15 cellular contexts compared by ENCODE assay signal in genomic region chr3:47617061-47618010, GRCh38. TPM values are rescaled to one million over a fixed set of nuclear protein-coding genes. Genes with fewer than 3 reads are reported as not detected.
DNase-seq lines count a peak whose midpoint lies in the region; ATAC-seq and TF ChIP-seq lines count a peak whose summit lies in the region.
"Had no signal": no experiment of that assay in that cellular context is flagged by ENCODE, and none has a peak within 500 bp of the region (broad histone marks: within the 10 kb centered on the region; RNA-seq: fewer than 3 reads in every experiment).

No MANE protein-coding gene starts in this region.

- TF ChIP-seq EP300 in tibial nerve (IDR thresholded peaks at IDR 0.05), result no peak

- H3K4me1 Mint-ChIP-seq in activated naive CD4-positive, alpha-beta T cell treated with anti-CD3 and anti-CD28 coated beads for 36 hours (ENCODE audit: low read depth), result no peaks in the 10 kb centered on the region

- no peaks in the 10 kb centered on the region for H3K4me1 ChIP-seq in fibroblast of lung (ENCODE audit: control insufficient read depth, extremely low read depth, insufficient read depth, low read length)
- H3K4me1 ChIP-seq in tibial nerve, result peaks cover 0 to 3% (median 0%) of the 10 kb centered on the region in 4 donors

- H3K9me3 ChIP-seq in SK-N-MC (ENCODE audit: low read depth, low read length) (no peaks in the 10 kb centered on the region), fibroblast of lung (ENCODE audit: control insufficient read depth, insufficient read depth, low read depth, low read length) (no peaks in the 10 kb centered on the region), tibial nerve (no peaks in the 10 kb centered on the region)

- H3K4me3 ChIP-seq in SK-N-MC, result no peak overlapping the region
- no peak overlapping the region for H3K4me3 ChIP-seq in fibroblast of lung (replicated peaks in 1 of 4; ENCODE audit: control extremely low read depth in 1 of 4, insufficient read depth in 1 of 4, low read depth in 3 of 4, low read length in 4 of 4)
- no peak overlapping the region for H3K4me3 ChIP-seq in tibial nerve

- TF ChIP-seq CTCF in fibroblast of lung (conservative IDR thresholded peaks at IDR 0.05 in 1 of 2, IDR thresholded peaks at IDR 0.05 in 1 of 2; ENCODE audit: low read depth in 1 of 2, low read length in 2 of 2) (no peak), tibial nerve (IDR thresholded peaks at IDR 0.05) (no peak)

- H3K36me3 Mint-ChIP-seq in activated naive CD4-positive, alpha-beta T cell treated with anti-CD3 and anti-CD28 coated beads, Interleukin-2, amount 50 U/mL, for 72 hours, result peaks cover 6 to 8% of the 10 kb centered on the region in 2 donors
- H3K36me3 Mint-ChIP-seq in activated naive CD4-positive, alpha-beta T cell treated with anti-CD3 and anti-CD28 coated beads for 36 hours (ENCODE audit: low read depth), result peaks cover 22% of the 10 kb centered on the region

- intact Hi-C loops in activated naive CD4-positive, alpha-beta T cell treated with anti-CD3 and anti-CD28 coated beads for 36 hours (cut with micrococcal nuclease), result no loop called here

- no peak overlapping the region for H2AFZ ChIP-seq in fibroblast of lung (ENCODE audit: low read length)

- H3K27me3 ChIP-seq in fibroblast of lung (ENCODE audit: control insufficient read depth, insufficient read depth, low read length), result no peaks in the 10 kb centered on the region
- H3K27me3 ChIP-seq in tibial nerve, result no peaks in the 10 kb centered on the region

- no peaks in the 10 kb centered on the region for H3K27me3 Mint-ChIP-seq in activated naive CD4-positive, alpha-beta T cell treated with anti-CD3 and anti-CD28 coated beads for 36 hours (ENCODE audit: low read depth)
- H3K27me3 Mint-ChIP-seq: naive thymus-derived CD8-positive, alpha-beta T cell had no signal

- no peak overlapping the region for H3K4me3 Mint-ChIP-seq in activated naive CD4-positive, alpha-beta T cell treated with anti-CD3 and anti-CD28 coated beads for 36 hours
- H3K4me3 Mint-ChIP-seq: naive thymus-derived CD8-positive, alpha-beta T cell had no signal

- DNase-seq in activated naive CD4-positive, alpha-beta T cell treated with anti-CD3 and anti-CD28 coated beads, Interleukin-2, amount 50 U/mL, for 72 hours (ENCODE audit: low spot score in 2 of 2), result no peak
- DNase-seq in activated naive CD4-positive, alpha-beta T cell treated with anti-CD3 and anti-CD28 coated beads for 36 hours, result no peak
- DNase-seq in SK-N-MC (ENCODE audit: low read depth, low spot score), result no peak
- DNase-seq in fibroblast of lung (ENCODE audit: low read depth in 2 of 2), result peak; percentile 28 to 40
- no peak for DNase-seq in substantia nigra (lab: John Stamatoyannopoulos, UW)
- no peak for DNase-seq in iPS-NIHi7 (ENCODE audit: extremely low spot score)
- no peak for DNase-seq in tibial nerve (ENCODE audit: low spot score in 2 of 2)
- DNase-seq: activated naive CD4-positive, alpha-beta T cell treated with Interleukin-2 at 50 U/mL for 16 hours; erythroblast; GF-D8; naive thymus-derived CD8-positive, alpha-beta T cell; NCI-H1092 treated with DMSO at 0.1 percent for 48 hours; NCI-H2227 treated with DMSO at 0.1 percent for 48 hours had no signal

- H3K4me2 ChIP-seq in fibroblast of lung (ENCODE audit: extremely low read depth, insufficient read depth, low read length), result no peak overlapping the region

- CTCF ChIA-PET in activated naive CD4-positive, alpha-beta T cell treated with anti-CD3 and anti-CD28 coated beads for 36 hours (lab: Charles Lee), result interaction anchor here (1.1 to 1.6 kb wide), 2 partner anchors 10 to 96 kb away, joined by 3 read pairs; no protein-coding TSS in a partner anchor

- peaks cover 67% of the 10 kb centered on the region for H3K36me3 ChIP-seq in SK-N-MC (ENCODE audit: insufficient read depth, low read length)
- H3K36me3 ChIP-seq in fibroblast of lung (ENCODE audit: control insufficient read depth, insufficient read depth, low read length), result peaks cover 4% of the 10 kb centered on the region
- H3K36me3 ChIP-seq in tibial nerve, result peaks cover 0 to 77% (median 4%) of the 10 kb centered on the region in 3 donors

- no peak for ATAC-seq in activated naive CD4-positive, alpha-beta T cell treated with anti-CD3 and anti-CD28 coated beads, Interleukin-2, amount 50 U/mL, for 72 hours
- ATAC-seq in GM21786 (IDR thresholded peaks at IDR 0.05; ENCODE audit: unreplicated experiment), result no peak
- ATAC-seq: naive thymus-derived CD8-positive, alpha-beta T cell had no signal

- H3K27ac ChIP-seq in SK-N-MC (0 out of 2 replicates have a peak overlapping the region, but pooled peaks have one; percentile 19), fibroblast of lung (ENCODE audit: insufficient read depth, low read length) (no peak overlapping the region), substantia nigra (ENCODE audit: low read depth, low read length, poor library complexity, severe bottlenecking) (peak overlapping the region; percentile 33), tibial nerve (no peak overlapping the region)

- TF ChIP-seq POLR2A in tibial nerve (IDR thresholded peaks at IDR 0.05), result no peak

- peak overlapping the region; percentile 18 to 66 for H3K27ac Mint-ChIP-seq in activated naive CD4-positive, alpha-beta T cell treated with anti-CD3 and anti-CD28 coated beads, Interleukin-2, amount 50 U/mL, for 72 hours
- H3K27ac Mint-ChIP-seq in activated naive CD4-positive, alpha-beta T cell treated with anti-CD3 and anti-CD28 coated beads for 36 hours, result no peak overlapping the region

- H3K9ac ChIP-seq in SK-N-MC (ENCODE audit: insufficient read length) (no peak overlapping the region), fibroblast of lung (ENCODE audit: insufficient read depth, low read length) (no peak overlapping the region)

- H3K9me3 Mint-ChIP-seq in activated naive CD4-positive, alpha-beta T cell treated with anti-CD3 and anti-CD28 coated beads, Interleukin-2, amount 50 U/mL, for 72 hours, result no peaks in the 10 kb centered on the region
- no peaks in the 10 kb centered on the region for H3K9me3 Mint-ChIP-seq in activated naive CD4-positive, alpha-beta T cell treated with anti-CD3 and anti-CD28 coated beads for 36 hours
- H3K9me3 Mint-ChIP-seq: naive thymus-derived CD8-positive, alpha-beta T cell had no signal

- WGBS in tibial nerve, 2 donors, result 63 to 71% methylated on average over 5 of the region's 5 CpGs

- no peaks in the 10 kb centered on the region for H4K20me1 ChIP-seq in fibroblast of lung (ENCODE audit: control insufficient read depth, extremely low read depth, insufficient read depth, low read length)

- no peaks in the 10 kb centered on the region for H3K79me2 ChIP-seq in fibroblast of lung (ENCODE audit: control insufficient read depth, insufficient read depth, low read length)

RNA-seq across cellular contexts. Expression of gene CSPG5, which starts 38.7 kb away (rescaled TPM):
- 1 to 10 TPM in 1 of 2 donors, under 1 TPM in 1; 0.16 to 1.2 TPM for total RNA-seq in activated naive CD4-positive, alpha-beta T cell treated with anti-CD3 and anti-CD28 coated beads, Interleukin-2, amount 50 U/mL, for 72 hours
- total RNA-seq in activated naive CD4-positive, alpha-beta T cell treated with anti-CD3 and anti-CD28 coated beads for 36 hours, result under 1 TPM; 0.17 to 0.19 TPM
- total RNA-seq in fibroblast of lung (under 0.01 and 0.17 TPM in 2 replicates), tibial nerve (1 to 10 TPM in 1 of 4 donors, under 1 TPM in 2, not detected in 1; under 0.01 to 4.8 (median 0.22) TPM)
- 0.02 TPM in 1 of 2 replicates, not detected in the other for polyA plus RNA-seq in fibroblast of lung
- polyA plus RNA-seq in fibroblast of lung (2012), result 0.18 TPM in 1 of 2 replicates, not detected in the other
- polyA minus RNA-seq in fibroblast of lung (ENCODE audit: low replicate concordance), result not detected in 2 replicates
- total RNA-seq: ureter had no signal

Comparison
In these comparisons a context has a peak if more than half of its experiments do, and no peak if none do; other contexts are left out.
1. DNase-seq: peak in fibroblast of lung (2 of 2); none in activated naive CD4-positive, alpha-beta T cell treated with anti-CD3 and anti-CD28 coated beads, Interleukin-2, amount 50 U/mL, for 72 hours (0 of 2), activated naive CD4-positive, alpha-beta T cell treated with anti-CD3 and anti-CD28 coated beads for 36 hours (single experiment), SK-N-MC (single experiment), substantia nigra (0 of 49), iPS-NIHi7 (single experiment) and tibial nerve (0 of 2).
2. H3K27ac ChIP-seq: peak in SK-N-MC (single experiment) and substantia nigra (single experiment); none in fibroblast of lung (single experiment) and tibial nerve (0 of 4).